Comparison of ENCODE assay signal across 12 cellular contexts in the genomic region with DNA sequence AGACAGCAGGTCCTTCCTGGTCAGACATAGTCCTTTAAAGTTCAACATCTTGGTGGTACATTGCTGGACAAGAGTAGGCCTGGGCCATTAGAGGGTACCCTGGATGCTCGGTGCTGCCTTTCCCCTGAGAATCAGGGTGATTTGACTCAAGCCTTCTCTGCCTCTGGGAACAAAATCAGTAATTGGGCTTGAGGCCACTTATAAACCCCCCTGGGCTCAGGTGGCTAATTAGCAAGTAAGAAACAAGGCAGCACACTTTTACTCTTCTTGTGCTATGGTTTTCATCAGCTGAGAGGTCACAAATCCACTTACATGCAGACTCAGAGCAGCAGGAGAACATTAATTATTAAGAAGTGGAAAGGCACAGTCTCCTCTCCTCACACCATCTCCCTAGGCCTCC. TPM values are rescaled to one million over a fixed set of nuclear protein-coding genes. Genes with fewer than 3 reads are reported as not detected.
DNase-seq lines count a peak whose midpoint lies in the region; ATAC-seq and TF ChIP-seq lines count a peak whose summit lies in the region.
"Had no signal": no experiment of that assay in that cellular context is flagged by ENCODE, and none has a peak within 500 bp of the region (broad histone marks: within the 10 kb centered on the region; RNA-seq: fewer than 3 reads in every experiment).

No MANE protein-coding gene starts in this region.

- H4K20me1 ChIP-seq in BLaER1 treated with 17β-estradiol and CSF1 and Interleukin-3, amounts not matched to agents 10 nM and 100 nM = peaks cover 0 to 9% (median 0%) of the 10 kb centered on the region in 11 experiments; a peak in 2 of 22 replicates
- no peaks in the 10 kb centered on the region for H4K20me1 ChIP-seq in Karpas-422 (ENCODE audit: insufficient read depth, low read depth, low read length)
- H4K20me1 ChIP-seq in osteoblast (ENCODE audit: insufficient read depth, low read length) = no peaks in the 10 kb centered on the region

- H3K9ac ChIP-seq in BLaER1 treated with 17β-estradiol and CSF1 and Interleukin-3, amounts not matched to agents 10 nM and 100 nM = no peak overlapping the region
- peak overlapping the region; percentile 50 for H3K9ac ChIP-seq in Karpas-422 (ENCODE audit: low read length)

- no TSS peak for BruUV-seq in MCF 10A (replicated peaks; lab: Mats Ljungman, UMichigan)

- peaks cover 9 to 100% (median 32%) of the 10 kb centered on the region in 10 experiments for H3K4me1 ChIP-seq in BLaER1 treated with 17β-estradiol and CSF1 and Interleukin-3, amounts not matched to agents 10 nM and 100 nM
- peaks cover 81% of the 10 kb centered on the region for H3K4me1 ChIP-seq in Karpas-422 (ENCODE audit: low read length)
- peaks cover 47% of the 10 kb centered on the region for H3K4me1 ChIP-seq in osteoblast (ENCODE audit: insufficient read depth, low read length)
- peaks cover 0 to 28% (median 12%) of the 10 kb centered on the region in 4 donors for H3K4me1 ChIP-seq in tibial artery
- H3K4me1 ChIP-seq in right lobe of liver = peaks cover 0 to 19% (median 8%) of the 10 kb centered on the region in 4 donors
- H3K4me1 ChIP-seq in uterus = peaks cover 0 to 5% of the 10 kb centered on the region in 2 donors

- no peak for ATAC-seq in right lobe of liver
- ATAC-seq: Panc1 had no signal

- peaks cover 48% of the 10 kb centered on the region for H3K4me1 Mint-ChIP-seq in MCF 10A (ENCODE audit: insufficient read depth, unreplicated experiment)

- WGBS in right lobe of liver (ENCODE audit: insufficient coverage, low coverage, low lambda C conversion rate, missing lambda C conversion rate) = no CpG with 5 or more reads among the region's 1 CpG

- H3K4me2 ChIP-seq in BLaER1 treated with 17β-estradiol and CSF1 and Interleukin-3, amounts not matched to agents 10 nM and 100 nM = peak overlapping the region in 3 of 11 experiments; percentile 68 to 86 (median 83); a peak in 4 of 22 replicates
- H3K4me2 ChIP-seq in Karpas-422 (ENCODE audit: low read depth, low read length, poor library complexity, severe bottlenecking) = peak overlapping the region; percentile 46
- no peak overlapping the region for H3K4me2 ChIP-seq in osteoblast (ENCODE audit: insufficient read depth, low read length)

- H3K9me2 ChIP-seq in Karpas-422 (replicated peaks; ENCODE audit: insufficient read depth, low read length) = no peaks in the 10 kb centered on the region

- POLR2A ChIA-PET in MCF 10A (lab: Yijun Ruan, JAX) = interaction anchor here (12.7 kb wide), 1 partner anchor 36 kb away, joined by 198 read pairs; a partner anchor contains a TSS

- no peaks in the 10 kb centered on the region for H3K27me3 ChIP-seq in BLaER1 treated with 17β-estradiol and CSF1 and Interleukin-3, amounts not matched to agents 10 nM and 100 nM
- H3K27me3 ChIP-seq in Karpas-422 (ENCODE audit: low read length) = no peaks in the 10 kb centered on the region
- H3K27me3 ChIP-seq in osteoblast (ENCODE audit: insufficient read depth, low read length) = no peaks in the 10 kb centered on the region
- no peaks in the 10 kb centered on the region for H3K27me3 ChIP-seq in tibial artery
- no peaks in the 10 kb centered on the region for H3K27me3 ChIP-seq in right lobe of liver
- H3K27me3 ChIP-seq in uterus = no peaks in the 10 kb centered on the region

- H3K36me3 ChIP-seq in BLaER1 treated with 17β-estradiol and CSF1 and Interleukin-3, amounts not matched to agents 10 nM and 100 nM = peaks cover 38 to 82% (median 65%) of the 10 kb centered on the region in 11 experiments
- H3K36me3 ChIP-seq in Karpas-422 (ENCODE audit: insufficient read depth, low read length) (0 out of 2 replicates have a peak, but pooled peaks cover 6% of the 10 kb centered on the region), osteoblast (ENCODE audit: insufficient read depth, low read length) (peaks cover 48% of the 10 kb centered on the region), tibial artery (peaks cover 78 to 86% (median 82%) of the 10 kb centered on the region in 3 donors), right lobe of liver (peaks cover 0 to 79% (median 39%) of the 10 kb centered on the region in 4 donors), uterus (no peaks in the 10 kb centered on the region)

- peak overlapping the region; percentile 54 for H3K27ac Mint-ChIP-seq in MCF 10A (ENCODE audit: low read depth, unreplicated experiment)

- no peaks in the 10 kb centered on the region for H3K9me3 ChIP-seq in BLaER1 treated with 17β-estradiol and CSF1 and Interleukin-3, amounts not matched to agents 10 nM and 100 nM (replicated peaks in 1 of 11)
- H3K9me3 ChIP-seq in Karpas-422 (ENCODE audit: low read length) = no peaks in the 10 kb centered on the region
- no peaks in the 10 kb centered on the region for H3K9me3 ChIP-seq in osteoblast (ENCODE audit: low read depth, low read length)
- H3K9me3 ChIP-seq in tibial artery = no peaks in the 10 kb centered on the region
- no peaks in the 10 kb centered on the region for H3K9me3 ChIP-seq in right lobe of liver
- H3K9me3 ChIP-seq in uterus = no peaks in the 10 kb centered on the region

- H2AFZ ChIP-seq in Karpas-422 (ENCODE audit: low read length) = no peak overlapping the region
- no peak overlapping the region for H2AFZ ChIP-seq in osteoblast (ENCODE audit: low read length)

- H3K9me3 Mint-ChIP-seq in MCF 10A (ENCODE audit: unreplicated experiment) = peaks cover 7% of the 10 kb centered on the region
- H3K9me3 Mint-ChIP-seq: nephron had no signal

- H3K79me2 ChIP-seq in Karpas-422 (ENCODE audit: low read length) = no peaks in the 10 kb centered on the region
- H3K79me2 ChIP-seq in osteoblast (ENCODE audit: insufficient read depth, low read length) = peaks cover 35% of the 10 kb centered on the region

- no peak for TF ChIP-seq POLR2A in right lobe of liver (IDR thresholded peaks at IDR 0.05)
- no peak for TF ChIP-seq POLR2A in uterus (IDR thresholded peaks at IDR 0.05)

- DNase-seq in Karpas-422 = peak; percentile 55
- DNase-seq in MCF 10A (ENCODE audit: unreplicated experiment) = no peak
- DNase-seq in osteoblast (ENCODE audit: insufficient read length, low spot score, missing footprints) = no peak
- no peak for DNase-seq in stimulated activated CD4-positive, alpha-beta T cell treated with anti-CD3 and anti-CD28 coated beads, Interleukin-2, amount 100 ng/mL, for 24 hours
- DNase-seq in tibial artery = no peak
- DNase-seq in right lobe of liver = no peak
- DNase-seq in uterus = no peak
- DNase-seq: KBM-7, NCI-H2081 had no signal

- no peak overlapping the region for H3K4me3 ChIP-seq in BLaER1 treated with 17β-estradiol and CSF1 and Interleukin-3, amounts not matched to agents 10 nM and 100 nM
- H3K4me3 ChIP-seq in Karpas-422 (ENCODE audit: low read length) (0 out of 2 replicates have a peak overlapping the region, but pooled peaks have one; percentile 4), osteoblast (ENCODE audit: insufficient read depth, low read length) (no peak overlapping the region), tibial artery (no peak overlapping the region), right lobe of liver (no peak overlapping the region), uterus (no peak overlapping the region)

- TF ChIP-seq CTCF in MCF 10A (IDR thresholded peaks at IDR 0.05; ENCODE audit: unreplicated experiment) (no peak), osteoblast (IDR thresholded peaks at IDR 0.05; ENCODE audit: extremely low read depth, low read depth, low read length) (no peak), tibial artery (IDR thresholded peaks at IDR 0.05) (no peak), right lobe of liver (IDR thresholded peaks at IDR 0.05) (no peak), uterus (IDR thresholded peaks at IDR 0.05) (no peak)

- CTCF ChIA-PET in MCF 10A (lab: Yijun Ruan, JAX) = interaction anchor here (0.8 to 3.8 kb wide), 4 partner anchors 35 to 83 kb away, joined by 5 to 35 read pairs (median 9); no protein-coding TSS in a partner anchor

- intact Hi-C loops in MCF 10A (cut with micrococcal nuclease) = no loop called here
- intact Hi-C loops in tibial artery (cut with DNase I; ENCODE audit: low total_unique reads) = no loop called here
- intact Hi-C loops in right lobe of liver (cut with DNase I) = no loop called here
- intact Hi-C loops in uterus (cut with DNase I; ENCODE audit: low total_unique reads) = no loop called here

- H3K27ac ChIP-seq in BLaER1 treated with 17β-estradiol and CSF1 and Interleukin-3, amounts not matched to agents 10 nM and 100 nM = peak overlapping the region in 7 of 11 experiments; percentile 27 to 76 (median 68); a peak in 7 of 22 replicates
- H3K27ac ChIP-seq in Karpas-422 (ENCODE audit: low read length) = peak overlapping the region; percentile 93
- H3K27ac ChIP-seq in osteoblast (ENCODE audit: low read depth, low read length) = peak overlapping the region; percentile 100
- H3K27ac ChIP-seq in tibial artery = no peak overlapping the region
- H3K27ac ChIP-seq in right lobe of liver = peak overlapping the region in 1 of 3 donors; percentile 7
- peak overlapping the region in 1 of 2 donors; percentile 17 for H3K27ac ChIP-seq in uterus

- H3K27me3 Mint-ChIP-seq in MCF 10A (ENCODE audit: insufficient read depth, unreplicated experiment) = no peaks in the 10 kb centered on the region

- H3K4me3 Mint-ChIP-seq in MCF 10A (ENCODE audit: unreplicated experiment) = no peak overlapping the region
- H3K4me3 Mint-ChIP-seq: nephron had no signal

- peaks cover 83% of the 10 kb centered on the region for H3K36me3 Mint-ChIP-seq in MCF 10A (ENCODE audit: insufficient read depth, unreplicated experiment)

RNA-seq across cellular contexts. Expression of a gene that starts 29.9 kb away (rescaled TPM):
- 0.48 and 5.2 TPM in 2 replicates for total RNA-seq in Karpas-422 (2014; rRNA removed; shearing (Covaris generic); ENCODE audit: low replicate concordance)
- total RNA-seq in MCF 10A (2022) = 0.19 and 0.27 TPM in 2 replicates
- 3.3 and 4.4 TPM in 2 replicates for total RNA-seq in osteoblast
- 1 to 10 TPM; 4.2 to 9.4 (median 8.4) TPM for total RNA-seq in right lobe of liver
- total RNA-seq in uterus = 10 to 100 TPM in 2 of 4 donors, 1 to 10 TPM in 2; 1.8 to 21.6 (median 11.7) TPM

RNA-seq across cellular contexts. Expression of a gene that starts 37.0 kb away (rescaled TPM):
- total RNA-seq in Karpas-422 (2014; rRNA removed; shearing (Covaris generic); ENCODE audit: low replicate concordance) = 62.6 and 63.5 TPM in 2 replicates
- 69.2 and 70.1 TPM in 2 replicates for total RNA-seq in MCF 10A (2022)
- 78.9 and 80.2 TPM in 2 replicates for total RNA-seq in osteoblast
- total RNA-seq in right lobe of liver = 10 to 100 TPM; 50.2 to 85.4 (median 66.3) TPM
- total RNA-seq in uterus = 100 to 1,000 TPM; 176 to 217 (median 201) TPM

Comparison
In these comparisons a context has a peak if more than half of its experiments do, and no peak if none do; other contexts are left out.
1. H3K27ac ChIP-seq: peak in BLaER1 treated with 17β-estradiol and CSF1 and Interleukin-3, amounts not matched to agents 10 nM and 100 nM (7 of 11), Karpas-422 (single experiment) and osteoblast (single experiment); none in tibial artery (0 of 2).